ENCODE assay signal across 16 cellular contexts in the genomic region with DNA sequence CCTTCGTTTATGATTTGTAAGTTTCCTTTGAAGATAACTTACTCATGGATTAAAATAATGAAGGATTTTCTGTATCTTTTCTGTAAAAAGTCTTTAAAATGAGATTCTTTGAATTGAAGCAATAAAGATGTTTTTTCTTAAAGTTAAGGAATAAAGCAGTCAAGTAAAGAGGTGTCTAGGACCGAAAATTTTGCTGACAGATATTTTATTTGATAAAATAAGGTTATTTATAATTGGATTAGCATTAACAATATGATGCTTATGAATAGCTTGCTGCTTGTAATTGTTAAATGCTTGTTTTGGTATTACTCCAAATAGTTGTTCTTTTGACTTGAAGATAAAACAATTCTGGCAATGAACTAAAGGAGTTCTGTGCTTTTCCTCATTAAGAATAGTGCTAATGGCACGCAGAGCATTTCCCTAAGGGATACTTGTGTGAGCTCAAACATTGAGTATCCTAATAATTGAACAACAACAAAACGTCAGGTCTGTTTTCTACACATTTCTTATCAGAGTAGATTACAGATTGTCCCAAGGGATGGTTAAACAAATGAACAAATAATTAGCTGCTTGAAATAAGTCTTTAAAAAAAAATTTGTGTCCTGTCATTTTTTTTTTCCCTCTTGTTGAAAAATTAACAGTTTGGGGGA.
"Had no signal": no experiment of that assay in that cellular context is flagged by ENCODE, and none has a peak within 500 bp of the region (broad histone marks: within the 10 kb centered on the region; RNA-seq: fewer than 3 reads in every experiment).

No MANE protein-coding gene starts in this region.

- ATAC-seq: foreskin keratinocyte; stimulated activated naive B cell treated with anti-CD40 and anti-IgM and Interleukin-4, amounts not matched to agents 10 μg/mL and 1 μg/mL and 100 μg/mL, for 72 hours had no signal

- DNase-seq: activated CD4-positive, alpha-beta T cell treated with anti-CD3 and anti-CD28 coated beads for 1 hour; activated CD4-positive, alpha-beta T cell treated with anti-CD3 and anti-CD28 coated beads, Interleukin-2, amount 50 U/mL, for 4 hours; activated naive CD4-positive, alpha-beta T cell; activated T-cell treated with anti-CD3 and anti-CD28 coated beads for 4 hours; aorta; endodermal cell; foreskin keratinocyte; head of caudate nucleus; mammary epithelial cell; naive B cell; stimulated activated CD4-positive, alpha-beta T cell treated with anti-CD3 and anti-CD28 coated beads, Interleukin-2, amount 100 ng/mL, for 48 hours; stimulated activated naive B cell treated with anti-CD40 and anti-IgM and Interleukin-4, amounts not matched to agents 10 μg/mL and 1 μg/mL and 100 μg/mL, for 72 hours; substantia nigra; T-helper 1 cell; T1000; transverse colon had no signal
